9 cellular contexts compared by ENCODE assay signal in genomic region chr6:143510991-143511891, GRCh38. TPM values are rescaled to one million over a fixed set of nuclear protein-coding genes. Genes with fewer than 3 reads are reported as not detected.
DNase-seq lines count a peak whose midpoint lies in the region; ATAC-seq and TF ChIP-seq lines count a peak whose summit lies in the region.
"Had no signal": no experiment of that assay in that cellular context is flagged by ENCODE, and none has a peak within 500 bp of the region (broad histone marks: within the 10 kb centered on the region; RNA-seq: fewer than 3 reads in every experiment).

Gene FUCA2 (minus strand): TSS chr6:143511720. CDS start chr6:143511634, 86 bp downstream.

- ATAC-seq in HG03439 (IDR thresholded peaks at IDR 0.05; ENCODE audit: unreplicated experiment): peak; percentile 73
- ATAC-seq in natural killer cell treated with Interleukin-12 subunit alpha and Interleukin-12 subunit beta and Interleukin-15 and Interleukin-18, amount 100 ng/mL, for 72 hours: peak; percentile 89 to 92

- no peaks in the 10 kb centered on the region for H3K9me3 Mint-ChIP-seq in natural killer cell treated with Interleukin-12 subunit alpha and Interleukin-12 subunit beta and Interleukin-15 and Interleukin-18, amount 100 ng/mL, for 72 hours

- no peaks in the 10 kb centered on the region for H3K27me3 Mint-ChIP-seq in natural killer cell treated with Interleukin-12 subunit alpha and Interleukin-12 subunit beta and Interleukin-15 and Interleukin-18, amount 100 ng/mL, for 72 hours

- peaks cover 6% of the 10 kb centered on the region for H3K27me3 ChIP-seq in BJ (ENCODE audit: control insufficient read depth, insufficient read depth, low read length)

- H3K4me3 ChIP-seq in BJ (ENCODE audit: low read depth, low read length) (peak within 1 kb of the TSS; percentile 73), fibroblast of the aortic adventitia (ENCODE audit: low read depth, low read length) (peak within 1 kb of the TSS; percentile 84)
- H3K4me3 ChIP-seq: SK-N-MC had no signal

- peaks cover 4% of the 10 kb centered on the region; the same call in 1 of the 2 replicates for H3K36me3 ChIP-seq in BJ (ENCODE audit: control insufficient read depth, insufficient read depth, low read length)

- TF ChIP-seq CTCF in BJ (IDR thresholded peaks at IDR 0.05; ENCODE audit: insufficient read depth, low read depth, low read length): 0 out of 2 replicates have a peak, but pooled peaks have one; percentile 5
- TF ChIP-seq CTCF in fibroblast of the aortic adventitia (IDR thresholded peaks at IDR 0.05; ENCODE audit: insufficient read depth, low read length): peak; percentile 17

- H3K36me3 Mint-ChIP-seq in natural killer cell treated with Interleukin-12 subunit alpha and Interleukin-12 subunit beta and Interleukin-15 and Interleukin-18, amount 100 ng/mL, for 72 hours: peaks cover 6% of the 10 kb centered on the region

- DNase-seq in BJ (ENCODE audit: low read depth) (peak; percentile 46), RPMI7951 (ENCODE audit: low read depth) (peak; percentile 91), fibroblast of the aortic adventitia (ENCODE audit: low read depth) (peak; percentile 90)
- peak; percentile 90 for DNase-seq in activated effector memory CD4-positive, alpha-beta T cell treated with anti-CD3 and anti-CD28 coated beads, Interleukin-2, amount 50 U/mL, for 16 hours
- DNase-seq in natural killer cell treated with Interleukin-12 subunit alpha and Interleukin-12 subunit beta and Interleukin-15 and Interleukin-18, amount 100 ng/mL, for 72 hours (ENCODE audit: low spot score): peak; percentile 85
- peak; percentile 22 to 63 (median 48) for DNase-seq in stimulated activated naive CD4-positive, alpha-beta T cell (lab: John Stamatoyannopoulos, UW)

- H3K27ac Mint-ChIP-seq in natural killer cell treated with Interleukin-12 subunit alpha and Interleukin-12 subunit beta and Interleukin-15 and Interleukin-18, amount 100 ng/mL, for 72 hours: peak within 1 kb of the TSS; percentile 95 to 97

- peak within 1 kb of the TSS; percentile 99 for H3K4me3 Mint-ChIP-seq in natural killer cell treated with Interleukin-12 subunit alpha and Interleukin-12 subunit beta and Interleukin-15 and Interleukin-18, amount 100 ng/mL, for 72 hours

- TF ChIP-seq POLR2A in GM19193 (IDR thresholded peaks at IDR 0.05; ENCODE audit: extremely low read depth, insufficient read depth, insufficient read length): peak; percentile 71

- CTCF ChIA-PET in BJ (lab: Yijun Ruan, JAX): interaction anchor here (1.4 to 1.8 kb wide), 3 partner anchors 64 to 1036 kb away, joined by 3 to 7 read pairs (median 6); no protein-coding TSS in a partner anchor

- POLR2A ChIA-PET in BJ (lab: Charles Lee): no interaction called here

- H3K4me1 Mint-ChIP-seq in natural killer cell treated with Interleukin-12 subunit alpha and Interleukin-12 subunit beta and Interleukin-15 and Interleukin-18, amount 100 ng/mL, for 72 hours (ENCODE audit: low read depth in 2 of 2): peaks cover 19 to 23% of the 10 kb centered on the region in 2 donors

RNA-seq across cellular contexts. Expression of gene FUCA2, which starts in this region (rescaled TPM):
- polyA plus RNA-seq in BJ (2011; rRNA removed): 37.1 and 47.7 TPM in 2 replicates
- 10.3 and 14.3 TPM in 2 replicates for polyA minus RNA-seq in BJ (2011; rRNA and poly(A)+ RNA removed)
- 108 and 111 TPM in 2 replicates for total RNA-seq in RPMI7951 (2014; rRNA removed; shearing (Covaris generic))
- total RNA-seq in fibroblast of the aortic adventitia (ENCODE audit: low replicate concordance): 72.5 and 74.4 TPM in 2 replicates
- 10 to 100 TPM; 25.4 to 28.9 TPM for total RNA-seq in natural killer cell treated with Interleukin-12 subunit alpha and Interleukin-12 subunit beta and Interleukin-15 and Interleukin-18, amount 100 ng/mL, for 72 hours

Comparison
In these comparisons a context has a peak if more than half of its experiments do, and no peak if none do; other contexts are left out.
1. Peak in every context shown above with its lines: DNase-seq, ATAC-seq and H3K4me3 ChIP-seq.